Comparison of ENCODE assay signal across 8 cellular contexts in the genomic region with DNA sequence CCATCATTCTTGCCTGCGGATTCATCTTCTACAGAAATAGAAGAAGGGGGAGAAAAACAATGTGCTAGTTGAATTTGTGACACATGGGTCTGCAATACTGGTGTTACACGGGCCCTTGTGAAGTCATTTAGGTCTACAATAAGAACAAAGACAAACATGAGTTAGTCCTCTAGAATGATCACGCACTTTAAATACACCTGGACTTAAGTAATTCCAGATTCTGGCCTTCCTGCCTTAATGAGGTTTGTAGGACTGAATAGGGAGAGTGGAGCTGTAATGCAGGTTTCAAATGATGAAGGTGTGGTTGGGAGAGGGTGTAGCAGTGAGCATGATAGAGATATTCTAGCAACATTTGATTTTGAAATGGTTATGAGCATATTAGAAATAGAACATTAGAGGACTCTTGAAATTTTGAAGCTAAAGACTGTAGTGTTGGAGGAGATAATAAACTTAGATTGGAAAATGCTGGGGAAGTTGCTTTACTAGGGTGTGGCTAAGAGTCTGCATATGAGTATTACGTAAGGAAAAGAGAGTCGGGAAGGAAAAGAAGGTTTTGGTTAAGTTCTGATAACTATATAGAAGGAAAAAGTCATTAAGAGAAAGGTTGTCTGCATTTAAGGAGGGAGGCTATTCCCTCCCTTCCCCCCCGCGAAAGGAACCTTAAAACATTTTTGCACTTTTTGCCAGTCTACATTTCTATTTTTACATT. TPM values are rescaled to one million over a fixed set of nuclear protein-coding genes. Genes with fewer than 3 reads are reported as not detected.
DNase-seq lines count a peak whose midpoint lies in the region; ATAC-seq and TF ChIP-seq lines count a peak whose summit lies in the region.

No MANE protein-coding gene starts in this region.

- TF ChIP-seq CTCF in SK-N-SH (IDR thresholded peaks at IDR 0.05) (no peak), epithelial cell of esophagus (IDR thresholded peaks at IDR 0.05; ENCODE audit: insufficient read depth, low read depth, low read length, missing control alignments) (no peak), prostate gland (IDR thresholded peaks at IDR 0.05) (no peak)

- no peak for TF ChIP-seq RAD21 in SK-N-SH (IDR thresholded peaks at IDR 0.05; ENCODE audit: low read length)

- DNase-seq in SK-N-SH (no peak), SJCRH30 (no peak), epithelial cell of esophagus (ENCODE audit: low read depth) (peak; percentile 40), prostate gland (ENCODE audit: low spot score) (no peak), AG08395 (ENCODE audit: low spot score) (no peak)

- H3K27ac ChIP-seq in SK-N-SH (ENCODE audit: low read depth in 2 of 2, low read length in 1 of 2) (peak overlapping the region; percentile 95 to 98), SJCRH30 (peak overlapping the region; percentile 75), prostate gland (peak overlapping the region; percentile 95 to 98)

- no peaks in the 10 kb centered on the region for H3K9me3 ChIP-seq in SK-N-SH
- no peaks in the 10 kb centered on the region for H3K9me3 ChIP-seq in SJCRH30 (replicated peaks)
- H3K9me3 ChIP-seq in prostate gland = no peaks in the 10 kb centered on the region

- CTCF ChIA-PET in SK-N-SH (lab: Yijun Ruan, JAX) = interaction anchor here (1.1 kb wide), 1 partner anchor 216 kb away, joined by 3 read pairs; a partner anchor contains a TSS

- peak overlapping the region; percentile 76 for H3K9ac ChIP-seq in SK-N-SH

- H4K20me1 ChIP-seq in SK-N-SH (ENCODE audit: insufficient read depth) = peaks cover 34% of the 10 kb centered on the region

- H3K27me3 ChIP-seq in SK-N-SH (ENCODE audit: insufficient read depth) = no peaks in the 10 kb centered on the region
- no peaks in the 10 kb centered on the region for H3K27me3 ChIP-seq in SJCRH30
- H3K27me3 ChIP-seq in prostate gland (replicated peaks; ENCODE audit: insufficient read depth) = no peaks in the 10 kb centered on the region

- H3F3A ChIP-seq in SK-N-SH (replicated peaks; ENCODE audit: insufficient read depth) = peaks cover 14% of the 10 kb centered on the region

- POLR2A ChIA-PET in SK-N-SH (lab: Yijun Ruan, JAX) = interaction anchor here (1.0 to 1.3 kb wide), 5 partner anchors 22 to 216 kb away, joined by 3 to 10 read pairs (median 3); a partner anchor contains a TSS

- H3K4me3 ChIP-seq in SK-N-SH (ENCODE audit: low read depth in 2 of 2, low read length in 1 of 2) (peak overlapping the region; percentile 79 to 83), SJCRH30 (peak overlapping the region; percentile 90), epithelial cell of esophagus (ENCODE audit: low read length) (peak overlapping the region; percentile 84), prostate gland (peak overlapping the region; percentile 84 to 91)

- no peak for TF ChIP-seq POLR2A in prostate gland (IDR thresholded peaks at IDR 0.05)

- intact Hi-C loops in prostate gland (cut with DNase I) = loop anchor here (5.0 kb wide), 3 partner anchors 55 to 215 kb away; a partner anchor contains a TSS

- H2AFZ ChIP-seq in SK-N-SH (ENCODE audit: low read depth) = peak overlapping the region; percentile 81

- H3K9me2 ChIP-seq in SK-N-SH = no peaks in the 10 kb centered on the region

- H3K36me3 ChIP-seq in SK-N-SH (replicated peaks in 1 of 2; ENCODE audit: control insufficient read depth in 1 of 2, insufficient read depth in 2 of 2, low read length in 1 of 2) = peaks cover 28 to 40% of the 10 kb centered on the region in 2 experiments
- peaks cover 19% of the 10 kb centered on the region for H3K36me3 ChIP-seq in SJCRH30
- peaks cover 0 to 2% of the 10 kb centered on the region in 2 donors for H3K36me3 ChIP-seq in prostate gland

- WGBS in SK-N-SH (ENCODE audit: low lambda C conversion rate) = 16% methylated on average over 7 of the region's 7 CpGs
- WGBS in prostate gland = 18% methylated on average over 7 of the region's 7 CpGs

- no peak for TF ChIP-seq EP300 in SK-N-SH (IDR thresholded peaks at IDR 0.05; ENCODE audit: borderline replicate concordance in 1 of 2, low read depth in 1 of 2, low read length in 1 of 2)

- ATAC-seq in SK-N-SH treated with all-trans-retinoic acid at 6 μM for 48 hours = no peak
- no peak for ATAC-seq in HG02571 (IDR thresholded peaks at IDR 0.05; ENCODE audit: unreplicated experiment)
- ATAC-seq in HG03196 (IDR thresholded peaks at IDR 0.05; ENCODE audit: unreplicated experiment) = no peak

- H3K4me2 ChIP-seq in SK-N-SH = peak overlapping the region; percentile 70

- H3K4me1 ChIP-seq in SK-N-SH (ENCODE audit: control insufficient read depth in 1 of 2, insufficient read depth in 2 of 2, low read depth in 1 of 2, low read length in 1 of 2) (peaks cover 5 to 8% of the 10 kb centered on the region in 2 experiments; a peak in 3 of 4 replicates), SJCRH30 (no peaks in the 10 kb centered on the region), prostate gland (replicated peaks) (peaks cover 4% of the 10 kb centered on the region)

- peaks cover 90% of the 10 kb centered on the region for H3K79me2 ChIP-seq in SK-N-SH (ENCODE audit: insufficient read depth)

TF ChIP-seq in SK-N-SH, 30 proteins besides CTCF, POLR2A, EP300 and RAD21 (continues in another document):
- TF ChIP-seq NFIC (IDR thresholded peaks at IDR 0.05; ENCODE audit: borderline replicate concordance) = no peak
- TF ChIP-seq, protein P1, sequence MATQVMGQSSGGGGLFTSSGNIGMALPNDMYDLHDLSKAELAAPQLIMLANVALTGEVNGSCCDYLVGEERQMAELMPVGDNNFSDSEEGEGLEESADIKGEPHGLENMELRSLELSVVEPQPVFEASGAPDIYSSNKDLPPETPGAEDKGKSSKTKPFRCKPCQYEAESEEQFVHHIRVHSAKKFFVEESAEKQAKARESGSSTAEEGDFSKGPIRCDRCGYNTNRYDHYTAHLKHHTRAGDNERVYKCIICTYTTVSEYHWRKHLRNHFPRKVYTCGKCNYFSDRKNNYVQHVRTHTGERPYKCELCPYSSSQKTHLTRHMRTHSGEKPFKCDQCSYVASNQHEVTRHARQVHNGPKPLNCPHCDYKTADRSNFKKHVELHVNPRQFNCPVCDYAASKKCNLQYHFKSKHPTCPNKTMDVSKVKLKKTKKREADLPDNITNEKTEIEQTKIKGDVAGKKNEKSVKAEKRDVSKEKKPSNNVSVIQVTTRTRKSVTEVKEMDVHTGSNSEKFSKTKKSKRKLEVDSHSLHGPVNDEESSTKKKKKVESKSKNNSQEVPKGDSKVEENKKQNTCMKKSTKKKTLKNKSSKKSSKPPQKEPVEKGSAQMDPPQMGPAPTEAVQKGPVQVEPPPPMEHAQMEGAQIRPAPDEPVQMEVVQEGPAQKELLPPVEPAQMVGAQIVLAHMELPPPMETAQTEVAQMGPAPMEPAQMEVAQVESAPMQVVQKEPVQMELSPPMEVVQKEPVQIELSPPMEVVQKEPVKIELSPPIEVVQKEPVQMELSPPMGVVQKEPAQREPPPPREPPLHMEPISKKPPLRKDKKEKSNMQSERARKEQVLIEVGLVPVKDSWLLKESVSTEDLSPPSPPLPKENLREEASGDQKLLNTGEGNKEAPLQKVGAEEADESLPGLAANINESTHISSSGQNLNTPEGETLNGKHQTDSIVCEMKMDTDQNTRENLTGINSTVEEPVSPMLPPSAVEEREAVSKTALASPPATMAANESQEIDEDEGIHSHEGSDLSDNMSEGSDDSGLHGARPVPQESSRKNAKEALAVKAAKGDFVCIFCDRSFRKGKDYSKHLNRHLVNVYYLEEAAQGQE (IDR thresholded peaks at IDR 0.05; ENCODE audit: low read depth, low read length) = no peak

TF ChIP-seq in SK-N-SH treated with all-trans-retinoic acid at 6 μM for 48 hours, 23 proteins besides CTCF, POLR2A, EP300 and RAD21 (continues in another document):
- TF ChIP-seq CSDC2 (CRISPR knock-in tag; IDR thresholded peaks at IDR 0.05) (no peak), OSR1 (CRISPR knock-in tag; IDR thresholded peaks at IDR 0.05) (no peak)
- TF ChIP-seq, protein P2, sequence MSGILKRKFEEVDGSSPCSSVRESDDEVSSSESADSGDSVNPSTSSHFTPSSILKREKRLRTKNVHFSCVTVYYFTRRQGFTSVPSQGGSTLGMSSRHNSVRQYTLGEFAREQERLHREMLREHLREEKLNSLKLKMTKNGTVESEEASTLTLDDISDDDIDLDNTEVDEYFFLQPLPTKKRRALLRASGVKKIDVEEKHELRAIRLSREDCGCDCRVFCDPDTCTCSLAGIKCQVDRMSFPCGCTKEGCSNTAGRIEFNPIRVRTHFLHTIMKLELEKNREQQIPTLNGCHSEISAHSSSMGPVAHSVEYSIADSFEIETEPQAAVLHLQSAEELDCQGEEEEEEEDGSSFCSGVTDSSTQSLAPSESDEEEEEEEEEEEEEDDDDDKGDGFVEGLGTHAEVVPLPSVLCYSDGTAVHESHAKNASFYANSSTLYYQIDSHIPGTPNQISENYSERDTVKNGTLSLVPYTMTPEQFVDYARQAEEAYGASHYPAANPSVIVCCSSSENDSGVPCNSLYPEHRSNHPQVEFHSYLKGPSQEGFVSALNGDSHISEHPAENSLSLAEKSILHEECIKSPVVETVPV (CRISPR knock-in tag; IDR thresholded peaks at IDR 0.05) = no peak

RNA-seq across cellular contexts. Expression of a gene that starts 0.6 kb away (rescaled TPM):
- polyA plus RNA-seq in SK-N-SH (2012; rRNA removed) = 67.0 and 72.7 TPM in 2 replicates
- 83.0 and 110 TPM in 2 replicates for polyA plus RNA-seq in SK-N-SH (2012; cell fraction: cytosol; rRNA removed)
- 35.4 and 70.9 TPM in 2 replicates for polyA plus RNA-seq in SK-N-SH (2012; cell fraction: nucleus; rRNA removed)
- 130 and 139 TPM in 2 replicates for total RNA-seq in SJCRH30 (2014; rRNA removed; shearing (Covaris generic))
- 100 to 1,000 TPM in 1 of 2 donors, 10 to 100 TPM in 1; 71.9 to 141 TPM for total RNA-seq in prostate gland

RNA-seq across cellular contexts. Expression of a gene that starts 0.9 kb away (rescaled TPM):
- 61.7 and 77.4 TPM in 2 replicates for polyA plus RNA-seq in SK-N-SH (2012; rRNA removed)
- polyA plus RNA-seq in SK-N-SH (2012; cell fraction: cytosol; rRNA removed) = 60.7 and 61.4 TPM in 2 replicates
- polyA plus RNA-seq in SK-N-SH (2012; cell fraction: nucleus; rRNA removed) = 77.7 and 128 TPM in 2 replicates
- 72.7 and 80.3 TPM in 2 replicates for total RNA-seq in SJCRH30 (2014; rRNA removed; shearing (Covaris generic))
- total RNA-seq in prostate gland = 100 to 1,000 TPM; 304 to 473 TPM

RNA-seq across cellular contexts. Expression of a gene that starts 55.9 kb away (rescaled TPM):
- 143 and 247 TPM in 2 replicates for polyA plus RNA-seq in SK-N-SH (2012; rRNA removed)
- 180 and 198 TPM in 2 replicates for polyA plus RNA-seq in SK-N-SH (2012; cell fraction: cytosol; rRNA removed)
- 37.8 and 70.8 TPM in 2 replicates for polyA plus RNA-seq in SK-N-SH (2012; cell fraction: nucleus; rRNA removed)
- total RNA-seq in SJCRH30 (2014; rRNA removed; shearing (Covaris generic)) = 121 and 133 TPM in 2 replicates
- 100 to 1,000 TPM; 123 to 126 TPM for total RNA-seq in prostate gland
